ENCODE assay signal across 19 cellular contexts in genomic region chr4:12703076-12703475, GRCh38.
"Had no signal": no experiment of that assay in that cellular context is flagged by ENCODE, and none has a peak within 500 bp of the region (broad histone marks: within the 10 kb centered on the region; RNA-seq: fewer than 3 reads in every experiment).

No MANE protein-coding gene starts in this region.

- H3K27me3 ChIP-seq: sigmoid colon, spleen, testis, upper lobe of left lung had no signal

- H3K4me3 ChIP-seq: lower lobe of right lung, psoas muscle, sigmoid colon, spleen, testis, upper lobe of left lung had no signal

- ATAC-seq: activated CD4-positive, CD25-positive, alpha-beta regulatory T cell treated with anti-CD3 and anti-CD28 coated beads, Interleukin-2, amount 50 U/mL, for 24 hours; left cardiac atrium; lower lobe of right lung; psoas muscle; stimulated activated naive CD8-positive, alpha-beta T cell treated with anti-CD3 and anti-CD28 coated beads, Interleukin-15, amount 100 ng/mL, for 72 hours had no signal

- H3K9me3 Mint-ChIP-seq: activated T-helper 1 cell treated with anti-CD3 and anti-CD28 coated beads, Interleukin-12 subunit alpha, Interleukin-12 subunit beta, Interleukin-2, Interleukin-4 antibody, amounts not matched to agents 30 ng/mL and 10 ng/mL and 1 ng/mL, durations not matched to agents 14 hours and 24 hours and 36 hours; mesothelial cell of epicardium; stimulated activated naive CD8-positive, alpha-beta T cell treated with anti-CD3 and anti-CD28 coated beads, Interleukin-15, amount 100 ng/mL, for 72 hours had no signal

- H3K27ac Mint-ChIP-seq: activated T-helper 1 cell treated with anti-CD3 and anti-CD28 coated beads, Interleukin-12 subunit alpha, Interleukin-12 subunit beta, Interleukin-2, Interleukin-4 antibody, amounts not matched to agents 30 ng/mL and 10 ng/mL and 1 ng/mL, durations not matched to agents 14 hours and 24 hours and 36 hours; immature natural killer cell; mesothelial cell of epicardium; stimulated activated naive CD8-positive, alpha-beta T cell treated with anti-CD3 and anti-CD28 coated beads, Interleukin-15, amount 100 ng/mL, for 72 hours had no signal

- H3K27ac ChIP-seq: lower lobe of right lung, psoas muscle, sigmoid colon, spleen, testis, upper lobe of left lung had no signal

- H3K36me3 ChIP-seq: lower lobe of right lung, sigmoid colon, spleen, upper lobe of left lung had no signal

- DNase-seq: activated CD4-positive, alpha-beta T cell treated with anti-CD3 and anti-CD28 coated beads, Interleukin-2, amount 50 U/mL, for 1 hour; activated CD8-positive, alpha-beta memory T cell treated with anti-CD3 and anti-CD28 coated beads for 24 hours; anterior cingulate cortex; cerebellar nuclear complex; effector CD8-positive, alpha-beta T cell; foreskin melanocyte; head of caudate nucleus; immature natural killer cell; left cardiac atrium; lower lobe of right lung; psoas muscle; sigmoid colon; spleen; stimulated activated naive CD8-positive, alpha-beta T cell treated with anti-CD3 and anti-CD28 coated beads, Interleukin-15, amount 100 ng/mL, for 72 hours; testis; upper lobe of left lung had no signal

- H3K4me1 ChIP-seq: lower lobe of right lung, psoas muscle, sigmoid colon, spleen, testis, upper lobe of left lung had no signal

- H3K9me3 ChIP-seq: lower lobe of right lung, psoas muscle, sigmoid colon, spleen, testis, upper lobe of left lung had no signal

- H3K36me3 Mint-ChIP-seq: immature natural killer cell, mesothelial cell of epicardium had no signal
